Comparison of ENCODE assay signal across 24 cellular contexts in genomic region chr6:73823046-73823735, GRCh38.
DNase-seq lines count a peak whose midpoint lies in the region; ATAC-seq and TF ChIP-seq lines count a peak whose summit lies in the region.
"Had no signal": no experiment of that assay in that cellular context is flagged by ENCODE, and none has a peak within 500 bp of the region (broad histone marks: within the 10 kb centered on the region; RNA-seq: fewer than 3 reads in every experiment).

No MANE protein-coding gene starts in this region.

- H3K4me1 ChIP-seq in tibial artery (no peaks in the 10 kb centered on the region), SJCRH30 (no peaks in the 10 kb centered on the region)
- H3K4me1 ChIP-seq: body of pancreas, colonic mucosa, stomach, vagina had no signal

- intact Hi-C loops in tibial artery (cut with DNase I; ENCODE audit: low total_unique reads), result no loop called here

- ATAC-seq in GM21786 (IDR thresholded peaks at IDR 0.05; ENCODE audit: unreplicated experiment), result no peak
- ATAC-seq: activated CD4-positive, alpha-beta T cell treated with anti-CD3 and anti-CD28 coated beads for 36 hours; body of pancreas; CD8-positive, alpha-beta T cell; natural killer cell; Panc1 had no signal

- no peak overlapping the region for H3K27ac ChIP-seq in tibial artery
- H3K27ac ChIP-seq in SJCRH30, result no peak overlapping the region
- H3K27ac ChIP-seq: body of pancreas, colonic mucosa, stomach, vagina had no signal

- H3K4me3 ChIP-seq in tibial artery (no peak overlapping the region), SJCRH30 (no peak overlapping the region)
- H3K4me3 ChIP-seq: body of pancreas, colonic mucosa, stomach, vagina had no signal

- H3K36me3 ChIP-seq in tibial artery (peaks cover 0 to 5% (median 4%) of the 10 kb centered on the region in 3 donors), SJCRH30 (no peaks in the 10 kb centered on the region; the same call in 1 of the 2 replicates)
- H3K36me3 ChIP-seq: colonic mucosa, stomach had no signal

- TF ChIP-seq CTCF in tibial artery (IDR thresholded peaks at IDR 0.05), result no peak

- peak; percentile 70 for DNase-seq in DMS153 (lab: John Stamatoyannopoulos, UW)
- peak; percentile 38 for DNase-seq in NCI-H1436 treated with DMSO at 0.1 percent for 48 hours (lab: John Stamatoyannopoulos, UW)
- peak; percentile 38 for DNase-seq in NCI-H82 treated with DMSO at 0.1 percent for 48 hours (lab: John Stamatoyannopoulos, UW; ENCODE audit: unreplicated experiment)
- DNase-seq in medulla oblongata (ENCODE audit: extremely low spot score), result peak; percentile 15
- DNase-seq in tibial artery, result no peak
- no peak for DNase-seq in SJCRH30
- no peak for DNase-seq in NCI-H526 treated with DMSO at 0.1 percent for 48 hours (lab: John Stamatoyannopoulos, UW)
- DNase-seq: activated CD4-positive, alpha-beta T cell treated with anti-CD3 and anti-CD28 coated beads for 36 hours; activated naive CD8-positive, alpha-beta T cell treated with anti-CD3 and anti-CD28 coated beads, Interleukin-2, amount 10 ng/mL, durations not matched to agents 7 days and 5 days; body of pancreas; CD8-positive, alpha-beta T cell; colonic mucosa; EL; IMR-90; mesenchymal stem cell; natural killer cell; posterior cingulate gyrus; SK-N-SH; small intestine; stimulated activated CD4-positive, alpha-beta T cell treated with anti-CD3 and anti-CD28 coated beads, Interleukin-4, amount 100 ng/mL, for 1 hour; stomach had no signal

- H3K27me3 ChIP-seq in tibial artery, result no peaks in the 10 kb centered on the region
- H3K27me3 ChIP-seq in SJCRH30, result no peaks in the 10 kb centered on the region
- H3K27me3 ChIP-seq: body of pancreas, colonic mucosa, stomach, vagina had no signal

- H3K9me3 ChIP-seq in tibial artery, result no peaks in the 10 kb centered on the region
- no peaks in the 10 kb centered on the region for H3K9me3 ChIP-seq in SJCRH30 (replicated peaks)
- H3K9me3 ChIP-seq: body of pancreas, colonic mucosa, SK-N-SH, stomach, vagina had no signal

Comparison
In these comparisons a context has a peak if more than half of its experiments do, and no peak if none do; other contexts are left out.
1. DNase-seq: peak in DMS153 (single experiment), NCI-H1436 treated with DMSO at 0.1 percent for 48 hours (single experiment), NCI-H82 treated with DMSO at 0.1 percent for 48 hours (single experiment) and medulla oblongata (single experiment); none in tibial artery (0 of 2), SJCRH30 (0 of 2) and NCI-H526 treated with DMSO at 0.1 percent for 48 hours (single experiment).